Comparison of ENCODE assay signal across 32 cellular contexts in genomic region chr3:171758109-171758508, GRCh38.
"Had no signal": no experiment of that assay in that cellular context is flagged by ENCODE, and none has a peak within 500 bp of the region (broad histone marks: within the 10 kb centered on the region; RNA-seq: fewer than 3 reads in every experiment).

No MANE protein-coding gene starts in this region.

- H3K27me3 ChIP-seq: adrenal gland, body of pancreas, dorsolateral prefrontal cortex, heart left ventricle, neutrophil, right lobe of liver, upper lobe of left lung, vagina had no signal

- H3K4me3 ChIP-seq: adrenal gland, body of pancreas, coronary artery, heart left ventricle, lower lobe of right lung, right lobe of liver, upper lobe of left lung, vagina had no signal

- H3K36me3 Mint-ChIP-seq: activated naive CD8-positive, alpha-beta T cell; natural killer cell; stimulated activated effector memory CD8-positive, alpha-beta T cell treated with anti-CD3 and anti-CD28 coated beads, Interleukin-12 subunit alpha, Interleukin-12 subunit beta, amount 100 ng/mL, for 72 hours had no signal

- H3K4me3 Mint-ChIP-seq: activated CD4-positive, alpha-beta T cell treated with anti-CD3 and anti-CD28 coated beads for 36 hours; activated naive CD8-positive, alpha-beta T cell; activated T-cell treated with anti-CD3 and anti-CD28 coated beads, Interleukin-2, amount 50 U/mL, for 72 hours; immature natural killer cell; natural killer cell; stimulated activated effector memory CD8-positive, alpha-beta T cell treated with anti-CD3 and anti-CD28 coated beads, Interleukin-12 subunit alpha, Interleukin-12 subunit beta, amount 100 ng/mL, for 72 hours; stimulated activated naive CD8-positive, alpha-beta T cell treated with anti-CD3 and anti-CD28 coated beads, Interleukin-15, Interleukin-2, amounts not matched to agents 100 ng/mL and 50 ng/mL, for 24 hours; T-helper 2 cell treated with Interferon-gamma antibody and Interleukin-4, amounts not matched to agents 5 μg/mL and 100 μg/mL, for 36 hours had no signal

- H3K9me3 Mint-ChIP-seq: activated T-cell treated with anti-CD3 and anti-CD28 coated beads, Interleukin-2, amount 50 U/mL, for 72 hours; immature natural killer cell; natural killer cell; stimulated activated effector memory CD8-positive, alpha-beta T cell treated with anti-CD3 and anti-CD28 coated beads, Interleukin-12 subunit alpha, Interleukin-12 subunit beta, amount 100 ng/mL, for 72 hours; stimulated activated naive CD8-positive, alpha-beta T cell treated with anti-CD3 and anti-CD28 coated beads, Interleukin-15, Interleukin-2, amounts not matched to agents 100 ng/mL and 50 ng/mL, for 24 hours; T-helper 2 cell treated with Interferon-gamma antibody and Interleukin-4, amounts not matched to agents 5 μg/mL and 100 μg/mL, for 36 hours had no signal

- H3K4me1 Mint-ChIP-seq: activated CD4-positive, alpha-beta T cell treated with anti-CD3 and anti-CD28 coated beads for 36 hours; immature natural killer cell had no signal

- ATAC-seq: activated CD4-positive, alpha-beta T cell treated with anti-CD3 and anti-CD28 coated beads for 36 hours; activated T-cell treated with anti-CD3 and anti-CD28 coated beads, Interleukin-2, amount 50 U/mL, for 72 hours; body of pancreas; heart left ventricle; left lobe of liver; lower lobe of right lung; natural killer cell; stimulated activated effector memory CD8-positive, alpha-beta T cell treated with anti-CD3 and anti-CD28 coated beads, Interleukin-12 subunit alpha, Interleukin-12 subunit beta, amount 100 ng/mL, for 72 hours had no signal

- H3K27ac Mint-ChIP-seq: activated CD4-positive, alpha-beta T cell treated with anti-CD3 and anti-CD28 coated beads for 36 hours; activated naive CD8-positive, alpha-beta T cell; activated T-cell treated with anti-CD3 and anti-CD28 coated beads, Interleukin-2, amount 50 U/mL, for 72 hours; immature natural killer cell; natural killer cell; stimulated activated effector memory CD8-positive, alpha-beta T cell treated with anti-CD3 and anti-CD28 coated beads, Interleukin-12 subunit alpha, Interleukin-12 subunit beta, amount 100 ng/mL, for 72 hours; stimulated activated naive CD8-positive, alpha-beta T cell treated with anti-CD3 and anti-CD28 coated beads, Interleukin-15, Interleukin-2, amounts not matched to agents 100 ng/mL and 50 ng/mL, for 24 hours; T-helper 2 cell treated with Interferon-gamma antibody and Interleukin-4, amounts not matched to agents 5 μg/mL and 100 μg/mL, for 36 hours had no signal

- H3K9me3 ChIP-seq: adrenal gland, body of pancreas, heart left ventricle, lower lobe of right lung, neutrophil, right lobe of liver, upper lobe of left lung, vagina had no signal

- DNase-seq: activated CD4-positive, alpha-beta T cell treated with anti-CD3 and anti-CD28 coated beads for 36 hours; activated CD4-positive, alpha-beta T cell treated with anti-CD3 and anti-CD28 coated beads, Interleukin-2, amount 50 U/mL, for 4 hours; activated CD4-positive, CD25-positive, alpha-beta regulatory T cell; activated naive CD4-positive, alpha-beta T cell; activated T-cell treated with anti-CD3 and anti-CD28 coated beads for 4 hours; activated T-cell treated with anti-CD3 and anti-CD28 coated beads, Interleukin-2, amount 50 U/mL, for 72 hours; adrenal gland; aorta; body of pancreas; dorsolateral prefrontal cortex; effector memory CD4-positive, alpha-beta T cell; foreskin fibroblast; heart left ventricle; hypothalamus; immature natural killer cell; lower lobe of right lung; mesendoderm; natural killer cell; right lobe of liver; stimulated activated CD4-positive, alpha-beta T cell treated with anti-CD3 and anti-CD28 coated beads, Interleukin-12 subunit alpha, Interleukin-12 subunit beta, amount 100 ng/mL, for 4 hours; stimulated activated CD4-positive, alpha-beta T cell treated with anti-CD3 and anti-CD28 coated beads, Interleukin-4, amount 100 ng/mL, for 1 hour; substantia nigra; T-helper 1 cell; upper lobe of left lung had no signal

- H3K36me3 ChIP-seq: adrenal gland, lower lobe of right lung, neutrophil, right lobe of liver, upper lobe of left lung, vagina had no signal

- H3K27ac ChIP-seq: coronary artery, lower lobe of right lung, neutrophil, right lobe of liver, upper lobe of left lung, vagina had no signal
